ENCODE assay signal across 15 cellular contexts in genomic region chr20:51350941-51351631, GRCh38.
DNase-seq lines count a peak whose midpoint lies in the region; ATAC-seq, FAIRE-seq and TF ChIP-seq lines count a peak whose summit lies in the region.
"Had no signal": no experiment of that assay in that cellular context is flagged by ENCODE, and none has a peak within 500 bp of the region (broad histone marks: within the 10 kb centered on the region; RNA-seq: fewer than 3 reads in every experiment).

No MANE protein-coding gene starts in this region.

- peak overlapping the region; percentile 84 for H3K27ac ChIP-seq in C4-2B

- H3K36me3 Mint-ChIP-seq in neural crest cell (ENCODE audit: low read depth), result no peaks in the 10 kb centered on the region
- H3K36me3 Mint-ChIP-seq in activated naive CD4-positive, alpha-beta T cell treated with anti-CD3 and anti-CD28 coated beads, Interleukin-2, amount 10 ng/mL, durations not matched to agents 7 days and 5 days, result no peaks in the 10 kb centered on the region
- H3K36me3 Mint-ChIP-seq: activated naive CD4-positive, alpha-beta T cell treated with anti-CD3 and anti-CD28 coated beads, Interleukin-2, amount 50 U/mL, for 24 hours had no signal

- FAIRE-seq in bronchial epithelial cell (lab: Jason Lieb, UNC), result no peak

- no peaks in the 10 kb centered on the region for H3K36me3 ChIP-seq in bronchial epithelial cell (ENCODE audit: control insufficient read depth, insufficient read depth, low read length)

- no peaks in the 10 kb centered on the region for H3K9me3 Mint-ChIP-seq in neural crest cell
- H3K9me3 Mint-ChIP-seq in activated naive CD4-positive, alpha-beta T cell treated with anti-CD3 and anti-CD28 coated beads, Interleukin-2, amount 10 ng/mL, durations not matched to agents 7 days and 5 days, result no peaks in the 10 kb centered on the region
- H3K9me3 Mint-ChIP-seq: activated naive CD4-positive, alpha-beta T cell treated with anti-CD3 and anti-CD28 coated beads, Interleukin-2, amount 50 U/mL, for 24 hours; H9; IgD-negative memory B cell had no signal

- no peak overlapping the region for H3K4me3 ChIP-seq in LNCaP clone FGC (ENCODE audit: low read depth, low read length)
- H3K4me3 ChIP-seq in bronchial epithelial cell (ENCODE audit: low read depth, low read length), result no peak overlapping the region

- ATAC-seq in HG02938 (IDR thresholded peaks at IDR 0.05; ENCODE audit: unreplicated experiment), result no peak

- H3K4me1 Mint-ChIP-seq in neural crest cell, result no peaks in the 10 kb centered on the region
- H3K4me1 Mint-ChIP-seq in activated naive CD4-positive, alpha-beta T cell treated with anti-CD3 and anti-CD28 coated beads, Interleukin-2, amount 10 ng/mL, durations not matched to agents 7 days and 5 days, result peaks cover 5% of the 10 kb centered on the region
- H3K4me1 Mint-ChIP-seq: activated naive CD4-positive, alpha-beta T cell treated with anti-CD3 and anti-CD28 coated beads, Interleukin-2, amount 50 U/mL, for 24 hours; H9; IgD-negative memory B cell had no signal

- peaks cover 8% of the 10 kb centered on the region for H3K27me3 Mint-ChIP-seq in neural crest cell (ENCODE audit: low read depth)
- no peaks in the 10 kb centered on the region for H3K27me3 Mint-ChIP-seq in activated naive CD4-positive, alpha-beta T cell treated with anti-CD3 and anti-CD28 coated beads, Interleukin-2, amount 10 ng/mL, durations not matched to agents 7 days and 5 days
- H3K27me3 Mint-ChIP-seq: activated naive CD4-positive, alpha-beta T cell treated with anti-CD3 and anti-CD28 coated beads, Interleukin-2, amount 50 U/mL, for 24 hours had no signal

- DNase-seq in LNCaP clone FGC (ENCODE audit: low read depth) (peak; percentile 96), bronchial epithelial cell (ENCODE audit: low read depth) (peak; percentile 41), neural crest cell (ENCODE audit: low read depth, low spot score) (no peak), cerebellar nuclear complex (lab: John Stamatoyannopoulos, UW) (no peak), erythroblast (lab: John Stamatoyannopoulos, UW) (no peak)
- DNase-seq in activated naive CD4-positive, alpha-beta T cell treated with anti-CD3 and anti-CD28 coated beads, Interleukin-2, amount 10 ng/mL, durations not matched to agents 7 days and 5 days, result no peak
- DNase-seq: effector CD4-positive, alpha-beta T cell; H9; midbrain; NCI-H2107 had no signal

- TF ChIP-seq POLR2A in erythroblast (IDR thresholded peaks at IDR 0.05; ENCODE audit: low read length), result no peak

- H3K27ac Mint-ChIP-seq in neural crest cell (ENCODE audit: unreplicated experiment), result peak overlapping the region; percentile 25
- no peak overlapping the region for H3K27ac Mint-ChIP-seq in activated naive CD4-positive, alpha-beta T cell treated with anti-CD3 and anti-CD28 coated beads, Interleukin-2, amount 10 ng/mL, durations not matched to agents 7 days and 5 days
- H3K27ac Mint-ChIP-seq: activated naive CD4-positive, alpha-beta T cell treated with anti-CD3 and anti-CD28 coated beads, Interleukin-2, amount 50 U/mL, for 24 hours; IgD-negative memory B cell; progenitor cell of endocrine pancreas had no signal

- CTCF ChIA-PET in activated naive CD4-positive, alpha-beta T cell treated with anti-CD3 and anti-CD28 coated beads, Interleukin-2, amount 10 ng/mL, durations not matched to agents 7 days and 5 days (lab: Charles Lee), result no interaction called here

- TF ChIP-seq CTCF in C4-2B (conservative IDR thresholded peaks at IDR 0.05) (no peak), LNCaP clone FGC (IDR thresholded peaks at IDR 0.05; ENCODE audit: control insufficient read depth, extremely low read depth, insufficient read depth) (no peak), bronchial epithelial cell (IDR thresholded peaks at IDR 0.05; ENCODE audit: insufficient read depth, low read length, severe bottlenecking) (no peak), neural crest cell (conservative IDR thresholded peaks at IDR 0.05) (no peak)

- no peak overlapping the region for H3K4me3 Mint-ChIP-seq in neural crest cell
- H3K4me3 Mint-ChIP-seq in activated naive CD4-positive, alpha-beta T cell treated with anti-CD3 and anti-CD28 coated beads, Interleukin-2, amount 10 ng/mL, durations not matched to agents 7 days and 5 days, result no peak overlapping the region
- H3K4me3 Mint-ChIP-seq: activated naive CD4-positive, alpha-beta T cell treated with anti-CD3 and anti-CD28 coated beads, Interleukin-2, amount 50 U/mL, for 24 hours; H9; IgD-negative memory B cell had no signal

- H3K27me3 ChIP-seq in bronchial epithelial cell (ENCODE audit: control insufficient read depth, insufficient read depth, low read length), result no peaks in the 10 kb centered on the region

Comparison
In these comparisons a context has a peak if more than half of its experiments do, and no peak if none do; other contexts are left out.
1. DNase-seq: peak in LNCaP clone FGC (single experiment) and bronchial epithelial cell (single experiment); none in neural crest cell (single experiment), cerebellar nuclear complex (0 of 2), erythroblast (0 of 2) and activated naive CD4-positive, alpha-beta T cell treated with anti-CD3 and anti-CD28 coated beads, Interleukin-2, amount 10 ng/mL, durations not matched to agents 7 days and 5 days (single experiment).